ENCODE assay signal across 2 cellular contexts in the genomic region with DNA sequence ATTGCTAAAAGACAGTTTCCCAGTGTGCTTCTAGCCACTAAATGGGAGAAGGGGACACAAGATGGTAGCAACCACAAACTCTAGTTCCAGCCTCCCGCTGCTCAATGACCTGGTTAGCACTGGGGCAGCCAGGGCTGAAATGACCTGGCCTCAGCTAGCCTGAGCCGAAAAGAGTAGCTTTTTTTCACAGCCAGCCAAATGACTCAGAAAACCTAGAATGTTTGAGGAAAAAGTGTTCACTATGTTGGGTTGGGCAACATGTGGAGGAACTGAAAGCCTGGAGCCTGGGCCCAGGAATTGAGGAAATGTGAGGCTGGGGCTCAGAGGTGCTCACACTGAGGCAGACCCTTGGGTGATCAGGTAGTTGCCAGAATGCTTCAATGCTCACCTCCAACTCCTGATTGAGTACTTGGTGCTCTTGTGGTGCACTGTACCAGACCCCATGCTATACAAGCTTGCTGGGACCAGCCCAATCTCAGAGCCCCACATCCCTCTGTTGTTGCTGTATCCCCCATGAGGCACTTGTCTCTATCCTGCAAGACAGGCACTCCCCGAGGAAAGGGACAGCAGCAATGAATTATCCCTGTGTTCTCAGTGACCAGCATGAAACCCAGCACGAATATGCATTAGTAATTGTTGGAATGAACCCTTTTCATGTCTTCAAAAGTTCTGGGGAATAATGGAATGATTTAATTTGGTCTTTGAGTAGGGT.
TF ChIP-seq lines count a peak whose summit lies in the region.

No MANE protein-coding gene starts in this region.

TF ChIP-seq in IMR-90, 13 proteins besides CTCF, POLR2A, EP300 and RAD21:
- no peak for TF ChIP-seq ELK1 (IDR thresholded peaks at IDR 0.05; ENCODE audit: borderline replicate concordance, low read depth, low read length)
- TF ChIP-seq MXI1 (IDR thresholded peaks at IDR 0.05; ENCODE audit: borderline replicate concordance, low read depth, low read length), result no peak
- TF ChIP-seq MAFK (IDR thresholded peaks at IDR 0.05; ENCODE audit: low read depth, low read length), result no peak
- no peak for TF ChIP-seq NFE2L2 (IDR thresholded peaks at IDR 0.05; ENCODE audit: low read depth, low read length)
- TF ChIP-seq, protein P1, sequence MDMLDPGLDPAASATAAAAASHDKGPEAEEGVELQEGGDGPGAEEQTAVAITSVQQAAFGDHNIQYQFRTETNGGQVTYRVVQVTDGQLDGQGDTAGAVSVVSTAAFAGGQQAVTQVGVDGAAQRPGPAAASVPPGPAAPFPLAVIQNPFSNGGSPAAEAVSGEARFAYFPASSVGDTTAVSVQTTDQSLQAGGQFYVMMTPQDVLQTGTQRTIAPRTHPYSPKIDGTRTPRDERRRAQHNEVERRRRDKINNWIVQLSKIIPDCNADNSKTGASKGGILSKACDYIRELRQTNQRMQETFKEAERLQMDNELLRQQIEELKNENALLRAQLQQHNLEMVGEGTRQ (IDR thresholded peaks at IDR 0.05; ENCODE audit: low read depth, low read length), result no peak
- no peak for TF ChIP-seq FOS (IDR thresholded peaks at IDR 0.05; ENCODE audit: low read depth, low read length)
- TF ChIP-seq SMC3 (IDR thresholded peaks at IDR 0.05; ENCODE audit: low read depth, low read length), result no peak
- no peak for TF ChIP-seq CEBPB (IDR thresholded peaks at IDR 0.05; ENCODE audit: low read depth, low read length)

TF ChIP-seq in HepG2, 621 proteins besides CTCF, POLR2A, EP300 and RAD21:
- no peak for TF ChIP-seq ZNF687 (CRISPR knock-in tag; IDR thresholded peaks at IDR 0.05)
